Comparison of ENCODE assay signal across 17 cellular contexts in the genomic region with DNA sequence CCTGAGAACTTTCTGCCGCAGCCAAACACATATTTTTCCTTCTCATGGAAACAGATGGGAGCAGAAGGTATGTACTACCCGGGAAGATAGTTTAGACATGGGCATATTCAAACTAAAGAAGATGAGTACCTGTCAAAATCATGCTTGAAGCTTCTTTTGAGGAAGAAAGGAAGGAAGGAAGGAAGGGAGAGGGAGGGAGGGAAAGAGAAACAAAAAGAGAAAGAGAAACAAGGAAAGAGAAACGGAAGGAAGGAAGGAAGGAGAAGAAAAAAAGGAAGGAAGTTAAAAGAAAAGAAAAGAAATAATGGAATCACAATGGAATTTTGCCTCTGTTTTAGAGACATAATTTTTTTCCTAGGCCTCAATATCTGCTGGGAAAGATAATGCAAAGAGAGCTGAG.
"Had no signal": no experiment of that assay in that cellular context is flagged by ENCODE, and none has a peak within 500 bp of the region (broad histone marks: within the 10 kb centered on the region; RNA-seq: fewer than 3 reads in every experiment).

No MANE protein-coding gene starts in this region.

- DNase-seq: dermis blood vessel endothelial cell; dorsolateral prefrontal cortex; effector CD4-positive, alpha-beta T cell; effector memory CD4-positive, alpha-beta T cell; foreskin keratinocyte; head of caudate nucleus; heart right ventricle; hippocampal formation; left cardiac atrium; left lung; left ventricle myocardium superior; lower lobe of right lung; mesenchymal stem cell; mucosa of descending colon had no signal

- H3K9me3 Mint-ChIP-seq: mesothelial cell of epicardium had no signal

- H3K9me3 ChIP-seq: esophagus muscularis mucosa, gastroesophageal sphincter, heart right ventricle, left lung, lower lobe of right lung, mucosa of descending colon had no signal

- H3K4me3 Mint-ChIP-seq: mesothelial cell of epicardium had no signal

- ATAC-seq: foreskin keratinocyte, gastroesophageal sphincter, heart right ventricle, left cardiac atrium, left lung, left ventricle myocardium superior, lower lobe of right lung, mucosa of descending colon had no signal

- H3K27ac Mint-ChIP-seq: mesothelial cell of epicardium had no signal
